In genomic region chr1:40300651-40301050, GRCh38 we compare ENCODE assay signal across 1 cellular context.
TF ChIP-seq lines count a peak whose summit lies in the region.

No MANE protein-coding gene starts in this region.

TF ChIP-seq in GM12878, 131 proteins besides CTCF, POLR2A, EP300 and RAD21:
- TF ChIP-seq CEBPZ (IDR thresholded peaks at IDR 0.05; ENCODE audit: low read depth, low read length) = no peak
- no peak for TF ChIP-seq RELA (IDR thresholded peaks at IDR 0.05; ENCODE audit: borderline replicate concordance, partially characterized antibody)
- no peak for TF ChIP-seq TCF7 (IDR thresholded peaks at IDR 0.05; ENCODE audit: borderline replicate concordance)
- TF ChIP-seq BHLHE40 (IDR thresholded peaks at IDR 0.05; ENCODE audit: borderline replicate concordance in 1 of 2, low read depth in 2 of 2, low read length in 1 of 2) = no peak
- TF ChIP-seq, protein P1, sequence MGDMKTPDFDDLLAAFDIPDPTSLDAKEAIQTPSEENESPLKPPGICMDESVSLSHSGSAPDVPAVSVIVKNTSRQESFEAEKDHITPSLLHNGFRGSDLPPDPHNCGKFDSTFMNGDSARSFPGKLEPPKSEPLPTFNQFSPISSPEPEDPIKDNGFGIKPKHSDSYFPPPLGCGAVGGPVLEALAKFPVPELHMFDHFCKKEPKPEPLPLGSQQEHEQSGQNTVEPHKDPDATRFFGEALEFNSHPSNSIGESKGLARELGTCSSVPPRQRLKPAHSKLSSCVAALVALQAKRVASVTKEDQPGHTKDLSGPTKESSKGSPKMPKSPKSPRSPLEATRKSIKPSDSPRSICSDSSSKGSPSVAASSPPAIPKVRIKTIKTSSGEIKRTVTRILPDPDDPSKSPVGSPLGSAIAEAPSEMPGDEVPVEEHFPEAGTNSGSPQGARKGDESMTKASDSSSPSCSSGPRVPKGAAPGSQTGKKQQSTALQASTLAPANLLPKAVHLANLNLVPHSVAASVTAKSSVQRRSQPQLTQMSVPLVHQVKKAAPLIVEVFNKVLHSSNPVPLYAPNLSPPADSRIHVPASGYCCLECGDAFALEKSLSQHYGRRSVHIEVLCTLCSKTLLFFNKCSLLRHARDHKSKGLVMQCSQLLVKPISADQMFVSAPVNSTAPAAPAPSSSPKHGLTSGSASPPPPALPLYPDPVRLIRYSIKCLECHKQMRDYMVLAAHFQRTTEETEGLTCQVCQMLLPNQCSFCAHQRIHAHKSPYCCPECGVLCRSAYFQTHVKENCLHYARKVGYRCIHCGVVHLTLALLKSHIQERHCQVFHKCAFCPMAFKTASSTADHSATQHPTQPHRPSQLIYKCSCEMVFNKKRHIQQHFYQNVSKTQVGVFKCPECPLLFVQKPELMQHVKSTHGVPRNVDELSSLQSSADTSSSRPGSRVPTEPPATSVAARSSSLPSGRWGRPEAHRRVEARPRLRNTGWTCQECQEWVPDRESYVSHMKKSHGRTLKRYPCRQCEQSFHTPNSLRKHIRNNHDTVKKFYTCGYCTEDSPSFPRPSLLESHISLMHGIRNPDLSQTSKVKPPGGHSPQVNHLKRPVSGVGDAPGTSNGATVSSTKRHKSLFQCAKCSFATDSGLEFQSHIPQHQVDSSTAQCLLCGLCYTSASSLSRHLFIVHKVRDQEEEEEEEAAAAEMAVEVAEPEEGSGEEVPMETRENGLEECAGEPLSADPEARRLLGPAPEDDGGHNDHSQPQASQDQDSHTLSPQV (IDR thresholded peaks at IDR 0.05) = no peak
- no peak for TF ChIP-seq CREM (IDR thresholded peaks at IDR 0.05; ENCODE audit: low read depth)
- no peak for TF ChIP-seq MAX (IDR thresholded peaks at IDR 0.05; ENCODE audit: low read depth, low read length)
- no peak for TF ChIP-seq ELK1 (IDR thresholded peaks at IDR 0.05; ENCODE audit: low read depth, low read length)
- no peak for TF ChIP-seq CBX3 (IDR thresholded peaks at IDR 0.05; ENCODE audit: borderline replicate concordance, low read depth)
- no peak for TF ChIP-seq PAX8 (IDR thresholded peaks at IDR 0.05)
- no peak for TF ChIP-seq SIN3A (IDR thresholded peaks at IDR 0.05; ENCODE audit: low read depth, low read length)
- TF ChIP-seq CEBPB (IDR thresholded peaks at IDR 0.05; ENCODE audit: borderline replicate concordance in 1 of 2, low read depth in 2 of 2, low read length in 2 of 2) = no peak
- no peak for TF ChIP-seq MEF2A (IDR thresholded peaks at IDR 0.05; ENCODE audit: insufficient read depth, low read depth, low read length)
- TF ChIP-seq USF1 (IDR thresholded peaks at IDR 0.05; ENCODE audit: borderline replicate concordance, extremely low read length, insufficient read depth, low read depth, low read length) = no peak
- TF ChIP-seq YBX1 (IDR thresholded peaks at IDR 0.05) = no peak
- no peak for TF ChIP-seq TAF1 (IDR thresholded peaks at IDR 0.05; ENCODE audit: borderline replicate concordance, low read depth, low read length)
